In genomic region chr9:129491486-129491855, GRCh38 we compare ENCODE assay signal across 10 cellular contexts.
DNase-seq lines count a peak whose midpoint lies in the region; ATAC-seq and TF ChIP-seq lines count a peak whose summit lies in the region.
"Had no signal": no experiment of that assay in that cellular context is flagged by ENCODE, and none has a peak within 500 bp of the region (broad histone marks: within the 10 kb centered on the region; RNA-seq: fewer than 3 reads in every experiment).

No MANE protein-coding gene starts in this region.

- no peak for DNase-seq in CD4-positive, alpha-beta memory T cell
- DNase-seq in activated CD4-positive, alpha-beta memory T cell treated with anti-CD3 and anti-CD28 coated beads for 36 hours = no peak
- DNase-seq in heart left ventricle (peak in 4 of 5 donors; percentile 75 to 81 (median 77)), retinal pigment epithelial cell (ENCODE audit: low read depth) (no peak), DMS79 treated with DMSO at 0.1 percent for 48 hours (lab: John Stamatoyannopoulos, UW) (no peak), natural killer cell (no peak), mesenteric fat pad (ENCODE audit: low spot score) (no peak)
- DNase-seq in activated CD4-positive, alpha-beta T cell treated with anti-CD3 and anti-CD28 coated beads for 1 hour = no peak
- DNase-seq: activated CD4-positive, CD25-positive, alpha-beta regulatory T cell; NCI-H1092 had no signal

- no peaks in the 10 kb centered on the region for H3K27me3 ChIP-seq in CD4-positive, alpha-beta memory T cell (ENCODE audit: insufficient read depth, low read length)
- no peaks in the 10 kb centered on the region for H3K27me3 ChIP-seq in heart left ventricle

- CTCF ChIA-PET in CD4-positive, alpha-beta memory T cell (lab: Charles Lee; ENCODE audit: partially characterized antibody) = no interaction called here
- CTCF ChIA-PET in activated CD4-positive, alpha-beta memory T cell treated with anti-CD3 and anti-CD28 coated beads for 36 hours (lab: Charles Lee) = no interaction called here

- peaks cover 67% of the 10 kb centered on the region for H3K4me1 ChIP-seq in CD4-positive, alpha-beta memory T cell (ENCODE audit: insufficient read depth, low read length)
- peaks cover 14 to 92% (median 65%) of the 10 kb centered on the region in 12 donors for H3K4me1 ChIP-seq in heart left ventricle

- H3K9me3 ChIP-seq in CD4-positive, alpha-beta memory T cell (ENCODE audit: control insufficient read depth in 1 of 2, low read length in 2 of 2) = no peaks in the 10 kb centered on the region
- no peaks in the 10 kb centered on the region for H3K9me3 ChIP-seq in heart left ventricle

- intact Hi-C loops in CD4-positive, alpha-beta memory T cell (cut with micrococcal nuclease) = no loop called here
- intact Hi-C loops in activated CD4-positive, alpha-beta memory T cell treated with anti-CD3 and anti-CD28 coated beads for 36 hours (cut with micrococcal nuclease) = no loop called here
- intact Hi-C loops in heart left ventricle (cut with DNase I) = loop anchor here in 2 of 10 donors (2.0 to 5.0 kb wide), 2 partner anchors 116 to 321 kb away; no protein-coding TSS in a partner anchor
- intact Hi-C loops in natural killer cell (cut with micrococcal nuclease) = loop anchor here (10.0 kb wide), 1 partner anchor 63 kb away; no protein-coding TSS in a partner anchor

- POLR2A ChIA-PET in CD4-positive, alpha-beta memory T cell (lab: Charles Lee; ENCODE audit: partially characterized antibody) = interaction anchor here (1.2 to 2.9 kb wide), 3 partner anchors 9 to 55 kb away, joined by 6 to 50 read pairs (median 18); no protein-coding TSS in a partner anchor
- POLR2A ChIA-PET in activated CD4-positive, alpha-beta memory T cell treated with anti-CD3 and anti-CD28 coated beads for 36 hours (lab: Charles Lee) = no interaction called here

- H3K4me3 ChIP-seq in CD4-positive, alpha-beta memory T cell (ENCODE audit: low read length in 2 of 2) = no peak overlapping the region
- H3K4me3 ChIP-seq in heart left ventricle = peak overlapping the region in 8 of 12 donors; percentile 54 to 68 (median 64)
- peak overlapping the region; percentile 59 for H3K4me3 ChIP-seq in retinal pigment epithelial cell (ENCODE audit: low read length)

- peak overlapping the region; percentile 91 for H3K27ac ChIP-seq in CD4-positive, alpha-beta memory T cell (ENCODE audit: low read depth, low read length)
- peak overlapping the region; percentile 93 to 100 (median 99) for H3K27ac ChIP-seq in heart left ventricle

- H3K36me3 ChIP-seq in CD4-positive, alpha-beta memory T cell (ENCODE audit: insufficient read depth, low read length) = no peaks in the 10 kb centered on the region
- H3K36me3 ChIP-seq in heart left ventricle = peaks cover 0 to 18% (median 4%) of the 10 kb centered on the region in 9 donors

- TF ChIP-seq CTCF in heart left ventricle (IDR thresholded peaks at IDR 0.05) (no peak), retinal pigment epithelial cell (conservative IDR thresholded peaks at IDR 0.05; ENCODE audit: low read depth, low read length) (no peak), natural killer cell (IDR thresholded peaks at IDR 0.05) (no peak)

- H3K27ac Mint-ChIP-seq in CD4-positive, alpha-beta memory T cell = peak overlapping the region; percentile 22 to 98 (median 94)
- H3K27ac Mint-ChIP-seq in activated CD4-positive, alpha-beta memory T cell treated with anti-CD3 and anti-CD28 coated beads for 36 hours = peak overlapping the region; percentile 97
- H3K27ac Mint-ChIP-seq in natural killer cell = peak overlapping the region in 1 of 2 donors; percentile 92

- H3K4me3 Mint-ChIP-seq in CD4-positive, alpha-beta memory T cell = peak overlapping the region in 2 of 8 donors; percentile 3 to 93
- H3K4me3 Mint-ChIP-seq in activated CD4-positive, alpha-beta memory T cell treated with anti-CD3 and anti-CD28 coated beads for 36 hours = peak overlapping the region; percentile 90
- H3K4me3 Mint-ChIP-seq in natural killer cell = no peak overlapping the region

- peaks cover 0 to 22% of the 10 kb centered on the region in 2 donors for H3K36me3 Mint-ChIP-seq in CD4-positive, alpha-beta memory T cell
- H3K36me3 Mint-ChIP-seq in activated CD4-positive, alpha-beta memory T cell treated with anti-CD3 and anti-CD28 coated beads for 36 hours = peaks cover 29% of the 10 kb centered on the region
- H3K36me3 Mint-ChIP-seq in natural killer cell = no peaks in the 10 kb centered on the region

- TF ChIP-seq POLR2A in heart left ventricle (IDR thresholded peaks at IDR 0.05) = no peak

- ATAC-seq in heart left ventricle = no peak
- no peak for ATAC-seq in natural killer cell

- 39 to 76% (median 58%) methylated on average over 6 to 8 of the region's 8 CpGs for WGBS in heart left ventricle, 4 donors

- H3K27me3 Mint-ChIP-seq in CD4-positive, alpha-beta memory T cell = peaks cover 0 to 1% of the 10 kb centered on the region in 2 donors
- no peaks in the 10 kb centered on the region for H3K27me3 Mint-ChIP-seq in activated CD4-positive, alpha-beta memory T cell treated with anti-CD3 and anti-CD28 coated beads for 36 hours
- peaks cover 0 to 5% of the 10 kb centered on the region in 2 donors for H3K27me3 Mint-ChIP-seq in natural killer cell (ENCODE audit: low read depth in 2 of 2)

- peaks cover 31 to 72% (median 51%) of the 10 kb centered on the region in 4 donors for H3K4me1 Mint-ChIP-seq in CD4-positive, alpha-beta memory T cell
- peaks cover 57% of the 10 kb centered on the region for H3K4me1 Mint-ChIP-seq in activated CD4-positive, alpha-beta memory T cell treated with anti-CD3 and anti-CD28 coated beads for 36 hours (ENCODE audit: low read depth)
- H3K4me1 Mint-ChIP-seq in natural killer cell = peaks cover 20 to 46% of the 10 kb centered on the region in 2 donors

- peaks cover 0 to 2% (median 0%) of the 10 kb centered on the region in 8 donors for H3K9me3 Mint-ChIP-seq in CD4-positive, alpha-beta memory T cell
- H3K9me3 Mint-ChIP-seq in activated CD4-positive, alpha-beta memory T cell treated with anti-CD3 and anti-CD28 coated beads for 36 hours = no peaks in the 10 kb centered on the region
- no peaks in the 10 kb centered on the region for H3K9me3 Mint-ChIP-seq in natural killer cell

Comparison
In these comparisons a context has a peak if more than half of its experiments do, and no peak if none do; other contexts are left out.
1. DNase-seq: peak in heart left ventricle (4 of 5); none in CD4-positive, alpha-beta memory T cell (0 of 5), activated CD4-positive, alpha-beta memory T cell treated with anti-CD3 and anti-CD28 coated beads for 36 hours (single experiment), retinal pigment epithelial cell (single experiment), DMS79 treated with DMSO at 0.1 percent for 48 hours (single experiment), natural killer cell (single experiment), mesenteric fat pad (single experiment) and activated CD4-positive, alpha-beta T cell treated with anti-CD3 and anti-CD28 coated beads for 1 hour (single experiment).
2. H3K4me3 ChIP-seq: peak in heart left ventricle (8 of 12) and retinal pigment epithelial cell (single experiment); none in CD4-positive, alpha-beta memory T cell (0 of 2).